Comparison of ENCODE assay signal across 22 cellular contexts in genomic region chr11:2816941-2817421, GRCh38.
DNase-seq lines count a peak whose midpoint lies in the region; FAIRE-seq and TF ChIP-seq lines count a peak whose summit lies in the region.
"Had no signal": no experiment of that assay in that cellular context is flagged by ENCODE, and none has a peak within 500 bp of the region (broad histone marks: within the 10 kb centered on the region; RNA-seq: fewer than 3 reads in every experiment).

No MANE protein-coding gene starts in this region.

- H3K36me3 ChIP-seq in Caco-2 (ENCODE audit: control insufficient read depth, insufficient read depth, low read length): no peaks in the 10 kb centered on the region
- H3K36me3 ChIP-seq: cardiac muscle cell, upper lobe of left lung had no signal

- H3K27ac Mint-ChIP-seq in Caco-2 (ENCODE audit: unreplicated experiment): no peak overlapping the region

- no peak overlapping the region for H3K4me3 ChIP-seq in foreskin fibroblast (ENCODE audit: low read depth in 1 of 2, low read length in 2 of 2)
- no peak overlapping the region for H3K4me3 ChIP-seq in retinal pigment epithelial cell (ENCODE audit: low read length)
- no peak overlapping the region for H3K4me3 ChIP-seq in Caco-2 (ENCODE audit: low read depth, low read length)
- H3K4me3 ChIP-seq: cardiac muscle cell, upper lobe of left lung had no signal

- no peaks in the 10 kb centered on the region for H3K4me1 Mint-ChIP-seq in Caco-2 (ENCODE audit: low read depth, unreplicated experiment)

- intact Hi-C loops in Caco-2 (cut with micrococcal nuclease; ENCODE audit: unreplicated experiment): no loop called here

- no peak for FAIRE-seq in GM12892 (lab: Jason Lieb, UNC)
- FAIRE-seq: endometrium, GM12891 had no signal

- H3K4me1 ChIP-seq in Caco-2: no peaks in the 10 kb centered on the region
- H3K4me1 ChIP-seq: parathyroid adenoma had no signal

- H3K4me3 Mint-ChIP-seq in Caco-2 (ENCODE audit: unreplicated experiment): no peak overlapping the region

- no TSS peak for BruUV-seq in Caco-2 (replicated peaks; lab: Mats Ljungman, UMichigan)

- peaks cover 25% of the 10 kb centered on the region for H3K9me3 ChIP-seq in Caco-2

- peaks cover 6% of the 10 kb centered on the region for H3K36me3 Mint-ChIP-seq in Caco-2 (ENCODE audit: insufficient read depth, unreplicated experiment)

- no peaks in the 10 kb centered on the region; the same call in 1 of the 2 replicates for H3K27me3 ChIP-seq in Caco-2 (replicated peaks; ENCODE audit: control insufficient read depth, insufficient read depth, low read length)
- H3K27me3 ChIP-seq: cardiac muscle cell, upper lobe of left lung had no signal

- peaks cover 9% of the 10 kb centered on the region for H3K27me3 Mint-ChIP-seq in Caco-2 (ENCODE audit: insufficient read depth, unreplicated experiment)

- CTCF ChIA-PET in Caco-2 (lab: Charles Lee): interaction anchor here (0.7 kb wide), 1 partner anchor 399 kb away, joined by 3 read pairs; no protein-coding TSS in a partner anchor

- DNase-seq in AG20443 (ENCODE audit: low spot score): peak; percentile 91
- DNase-seq in amniotic epithelial cell (ENCODE audit: low read depth): peak; percentile 93
- DNase-seq in foreskin fibroblast: peak; percentile 47 to 80
- peak; percentile 59 for DNase-seq in retinal pigment epithelial cell (ENCODE audit: low read depth)
- DNase-seq in Caco-2: no peak
- DNase-seq in HPDE6-E6E7 (ENCODE audit: extremely low spot score): no peak
- DNase-seq in GM20000 (ENCODE audit: low spot score): no peak
- DNase-seq in GM12892 (ENCODE audit: insufficient read length): no peak
- DNase-seq: activated CD4-positive, alpha-beta T cell treated with anti-CD3 and anti-CD28 coated beads, Interleukin-2, amount 50 U/mL, for 48 hours; activated gamma-delta T cell; C1 segment of cervical spinal cord; DMS79 treated with DMSO at 0.1 percent for 48 hours; NCI-H187; NCI-H748 treated with DMSO at 0.1 percent for 48 hours; stimulated activated CD4-positive, alpha-beta T cell treated with anti-CD3 and anti-CD28 coated beads, Interleukin-1b, Interleukin-23, amount 100 ng/mL, for 48 hours; stimulated activated CD8-positive, alpha-beta memory T cell treated with anti-CD3 and anti-CD28 coated beads, Interleukin-4, amount 100 ng/mL, for 48 hours; T-helper 9 cell had no signal

- POLR2A ChIA-PET in Caco-2 (lab: Charles Lee): no interaction called here

- H3K9me3 Mint-ChIP-seq in Caco-2 (ENCODE audit: unreplicated experiment): peaks cover 52% of the 10 kb centered on the region

- TF ChIP-seq POLR2A in GM12892 (IDR thresholded peaks at IDR 0.05; ENCODE audit: low read depth, low read length): no peak

- TF ChIP-seq CTCF in foreskin fibroblast (IDR thresholded peaks at IDR 0.05; ENCODE audit: low read depth, low read length) (no peak), retinal pigment epithelial cell (conservative IDR thresholded peaks at IDR 0.05; ENCODE audit: low read depth, low read length) (no peak), Caco-2 (IDR thresholded peaks at IDR 0.05; ENCODE audit: insufficient read depth in 1 of 2, low read depth in 1 of 2, low read length in 1 of 2, severe bottlenecking in 1 of 2, unreplicated experiment in 1 of 2) (no peak), GM20000 (IDR thresholded peaks at IDR 0.05; ENCODE audit: extremely low read depth, missing control alignments) (no peak)

Comparison
In these comparisons a context has a peak if more than half of its experiments do, and no peak if none do; other contexts are left out.
1. DNase-seq: peak in AG20443 (single experiment), amniotic epithelial cell (single experiment), foreskin fibroblast (2 of 2) and retinal pigment epithelial cell (single experiment); none in Caco-2 (0 of 2), HPDE6-E6E7 (single experiment), GM20000 (single experiment) and GM12892 (single experiment).